Comparison of ENCODE assay signal across 8 cellular contexts in the genomic region with DNA sequence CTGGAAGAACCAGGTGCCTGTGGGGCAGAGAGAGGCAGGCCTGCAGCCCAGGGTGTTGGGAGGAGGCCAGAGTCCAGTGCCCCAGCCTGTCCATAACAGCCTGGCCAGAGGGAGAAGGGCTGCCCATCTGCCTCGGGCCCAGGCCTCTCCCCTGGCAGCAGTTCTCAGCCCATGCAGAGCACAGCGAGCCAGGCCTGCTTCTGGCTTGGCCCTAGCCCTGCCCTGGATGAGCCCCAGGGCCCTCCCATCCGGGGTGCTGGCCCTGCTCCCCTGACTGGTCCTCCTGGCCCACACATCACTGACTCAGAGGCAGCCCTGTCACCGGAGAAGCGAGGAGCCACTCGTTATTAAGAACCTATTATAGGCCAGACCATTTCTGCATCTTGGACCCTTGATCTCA. TPM values are rescaled to one million over a fixed set of nuclear protein-coding genes. Genes with fewer than 3 reads are reported as not detected.
DNase-seq lines count a peak whose midpoint lies in the region; ATAC-seq, FAIRE-seq and TF ChIP-seq lines count a peak whose summit lies in the region.

No MANE protein-coding gene starts in this region.

- H2AFZ ChIP-seq in mammary epithelial cell (ENCODE audit: low read depth, low read length) = no peak overlapping the region

- H3K27me3 ChIP-seq in mammary epithelial cell (ENCODE audit: insufficient read depth, low read length) (no peaks in the 10 kb centered on the region), skeletal muscle satellite cell (ENCODE audit: control insufficient read depth, insufficient read depth, low read length) (no peaks in the 10 kb centered on the region)

- H3K9ac ChIP-seq in mammary epithelial cell (ENCODE audit: insufficient read depth, low read length) = no peak overlapping the region
- H3K9ac ChIP-seq in skeletal muscle satellite cell (ENCODE audit: low read depth, low read length) = peak overlapping the region; percentile 13

- H3K9me3 ChIP-seq in mammary epithelial cell (replicated peaks; ENCODE audit: insufficient read depth, low read length) (no peaks in the 10 kb centered on the region), skeletal muscle satellite cell (replicated peaks; ENCODE audit: low read length) (no peaks in the 10 kb centered on the region)

- ATAC-seq in Right ventricle myocardium superior (ENCODE audit: poor library complexity) = peak; percentile 27

- no peak overlapping the region for H3K27ac ChIP-seq in mammary epithelial cell (ENCODE audit: insufficient read depth, low read depth, low read length)

- no peak for TF ChIP-seq POLR2A in H54 (IDR thresholded peaks at IDR 0.05; ENCODE audit: low read depth, low read length)
- no peak for TF ChIP-seq POLR2A in erythroblast (IDR thresholded peaks at IDR 0.05; ENCODE audit: low read length)

- FAIRE-seq in H54 (lab: Jason Lieb, UNC) = no peak

- intact Hi-C loops in mammary epithelial cell (cut with micrococcal nuclease) (loop anchor here (1.0 to 5.0 kb wide), 4 partner anchors 52 to 286 kb away; a partner anchor contains a TSS), Right ventricle myocardium superior (cut with DNase I) (loop anchor here (1.0 kb wide), 1 partner anchor 52 kb away; a partner anchor contains a TSS)

- in situ Hi-C loops in mammary epithelial cell (cut with MboI; ENCODE audit: low sequenced_read_pairs in 2 of 2) = loop anchor here in 1 of 2 donors (5.0 to 25.0 kb wide), 2 partner anchors 50 to 270 kb away; a partner anchor contains a TSS

- CTCF ChIA-PET in mammary epithelial cell (lab: Charles Lee; ENCODE audit: low non-redundant PET) = interaction anchor here (0.6 to 0.8 kb wide), 2 partner anchors 94 to 103 kb away, joined by 3 to 5 read pairs; no protein-coding TSS in a partner anchor

- H3K36me3 ChIP-seq in mammary epithelial cell (ENCODE audit: insufficient read depth, low read length) = no peaks in the 10 kb centered on the region
- peaks cover 9% of the 10 kb centered on the region for H3K36me3 ChIP-seq in skeletal muscle satellite cell (ENCODE audit: insufficient read depth, low read length)

- H3K79me2 ChIP-seq in mammary epithelial cell (ENCODE audit: insufficient read depth, low read length) = no peaks in the 10 kb centered on the region

- H3K4me3 ChIP-seq in mammary epithelial cell (replicated peaks in 1 of 3; ENCODE audit: insufficient read depth in 1 of 3, low read depth in 2 of 3, low read length in 3 of 3) = no peak overlapping the region
- no peak overlapping the region for H3K4me3 ChIP-seq in skeletal muscle satellite cell (ENCODE audit: low read length)

- dilution Hi-C loops in mammary epithelial cell (cut with HindIII; ENCODE audit: low sequenced_read_pairs) = loop anchor here (5.0 kb wide), 2 partner anchors 50 to 100 kb away; a partner anchor contains a TSS

- DNase-seq in H54 (ENCODE audit: insufficient read length, low spot score) = peak; percentile 95
- DNase-seq in mammary epithelial cell = peak; percentile 14
- no peak for DNase-seq in Right ventricle myocardium superior
- DNase-seq in stimulated activated naive CD4-positive, alpha-beta T cell treated with Interleukin-2 at 50 U/mL for 16 hours (lab: John Stamatoyannopoulos, UW) = no peak
- no peak for DNase-seq in erythroblast (lab: John Stamatoyannopoulos, UW)
- DNase-seq in activated naive CD4-positive, alpha-beta T cell treated with anti-CD3 and anti-CD28 coated beads, Interleukin-2, amount 50 U/mL, for 16 hours = no peak
- no peak for DNase-seq in cortex of kidney (lab: John Stamatoyannopoulos, UW)

- no peaks in the 10 kb centered on the region for H4K20me1 ChIP-seq in mammary epithelial cell (ENCODE audit: insufficient read depth, low read length)

- 77% methylated on average over 6 of the region's 6 CpGs for WGBS in mammary epithelial cell (ENCODE audit: low coverage, missing lambda C conversion rate)

- no TSS peak for BruUV-seq in mammary epithelial cell (replicated peaks; lab: Mats Ljungman, UMichigan)

- no peak for TF ChIP-seq CTCF in mammary epithelial cell (conservative IDR thresholded peaks at IDR 0.05 in 1 of 2, IDR thresholded peaks at IDR 0.05 in 1 of 2; ENCODE audit: extremely low read depth in 1 of 2, insufficient read depth in 1 of 2, low read depth in 1 of 2, low read length in 2 of 2)

- no peak overlapping the region for H3K4me2 ChIP-seq in mammary epithelial cell (ENCODE audit: insufficient read depth, low read depth, low read length)
- peak overlapping the region; percentile 43 for H3K4me2 ChIP-seq in skeletal muscle satellite cell (ENCODE audit: low read length)

- H3K4me1 ChIP-seq in mammary epithelial cell (ENCODE audit: insufficient read depth, low read length) (peaks cover 32% of the 10 kb centered on the region), skeletal muscle satellite cell (ENCODE audit: control insufficient read depth, insufficient read depth, low read length) (peaks cover 31% of the 10 kb centered on the region)

RNA-seq across cellular contexts. Expression of a gene that starts 19.7 kb away (rescaled TPM):
- total RNA-seq in mammary epithelial cell = under 1 TPM; under 0.01 to 0.26 TPM
- 0.16 TPM for polyA plus RNA-seq in mammary epithelial cell
- not detected for polyA minus RNA-seq in mammary epithelial cell
- 0.16 TPM for total RNA-seq in Right ventricle myocardium superior
- under 0.01 and 0.66 TPM in 2 replicates for total RNA-seq in skeletal muscle satellite cell (2012; rRNA removed)

RNA-seq across cellular contexts. Expression of a gene that starts 52.5 kb away (rescaled TPM):
- under 1 TPM; 0.33 to 0.67 TPM for total RNA-seq in mammary epithelial cell
- polyA plus RNA-seq in mammary epithelial cell = 0.08 TPM
- not detected for polyA minus RNA-seq in mammary epithelial cell
- total RNA-seq in Right ventricle myocardium superior = 4.2 TPM
- 2.4 and 3.3 TPM in 2 replicates for total RNA-seq in skeletal muscle satellite cell (2012; rRNA removed)

RNA-seq across cellular contexts. Expression of a gene that starts 59.7 kb away (rescaled TPM):
- total RNA-seq in mammary epithelial cell (10 to 100 TPM; 48.2 to 99.7 TPM), Right ventricle myocardium superior (123 TPM)
- 202 TPM for polyA plus RNA-seq in mammary epithelial cell
- 79.7 TPM for polyA minus RNA-seq in mammary epithelial cell
- total RNA-seq in skeletal muscle satellite cell (2012; rRNA removed) = 56.5 and 69.9 TPM in 2 replicates

Comparison
In these comparisons a context has a peak if more than half of its experiments do, and no peak if none do; other contexts are left out.
1. DNase-seq: peak in H54 (single experiment) and mammary epithelial cell (single experiment); none in Right ventricle myocardium superior (single experiment), stimulated activated naive CD4-positive, alpha-beta T cell treated with Interleukin-2 at 50 U/mL for 16 hours (single experiment), erythroblast (0 of 2), activated naive CD4-positive, alpha-beta T cell treated with anti-CD3 and anti-CD28 coated beads, Interleukin-2, amount 50 U/mL, for 16 hours (single experiment) and cortex of kidney (single experiment).